In genomic region chr9:137188086-137188489, GRCh38 we compare ENCODE assay signal across 1 cellular context.
TF ChIP-seq lines count a peak whose summit lies in the region.

No MANE protein-coding gene starts in this region.

TF ChIP-seq in IMR-90, 13 proteins besides CTCF, POLR2A, EP300 and RAD21 (continued from another document):
- TF ChIP-seq MAZ (IDR thresholded peaks at IDR 0.05; ENCODE audit: borderline replicate concordance, low read depth, low read length) = no peak
- no peak for TF ChIP-seq RCOR1 (IDR thresholded peaks at IDR 0.05; ENCODE audit: insufficient replicate concordance, low read length)
- TF ChIP-seq, protein P1, sequence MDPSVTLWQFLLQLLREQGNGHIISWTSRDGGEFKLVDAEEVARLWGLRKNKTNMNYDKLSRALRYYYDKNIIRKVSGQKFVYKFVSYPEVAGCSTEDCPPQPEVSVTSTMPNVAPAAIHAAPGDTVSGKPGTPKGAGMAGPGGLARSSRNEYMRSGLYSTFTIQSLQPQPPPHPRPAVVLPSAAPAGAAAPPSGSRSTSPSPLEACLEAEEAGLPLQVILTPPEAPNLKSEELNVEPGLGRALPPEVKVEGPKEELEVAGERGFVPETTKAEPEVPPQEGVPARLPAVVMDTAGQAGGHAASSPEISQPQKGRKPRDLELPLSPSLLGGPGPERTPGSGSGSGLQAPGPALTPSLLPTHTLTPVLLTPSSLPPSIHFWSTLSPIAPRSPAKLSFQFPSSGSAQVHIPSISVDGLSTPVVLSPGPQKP (IDR thresholded peaks at IDR 0.05; ENCODE audit: borderline replicate concordance, low read depth, low read length) = no peak
- no peak for TF ChIP-seq USF2 (IDR thresholded peaks at IDR 0.05; ENCODE audit: low read depth, low read length)
- no peak for TF ChIP-seq CHD1 (IDR thresholded peaks at IDR 0.05; ENCODE audit: low read depth, low read length)
- TF ChIP-seq MXI1 (IDR thresholded peaks at IDR 0.05; ENCODE audit: borderline replicate concordance, low read depth, low read length) = no peak
- no peak for TF ChIP-seq FOS (IDR thresholded peaks at IDR 0.05; ENCODE audit: low read depth, low read length)
- no peak for TF ChIP-seq NFE2L2 (IDR thresholded peaks at IDR 0.05; ENCODE audit: low read depth, low read length)
